Comparison of ENCODE assay signal across 8 cellular contexts in the genomic region with DNA sequence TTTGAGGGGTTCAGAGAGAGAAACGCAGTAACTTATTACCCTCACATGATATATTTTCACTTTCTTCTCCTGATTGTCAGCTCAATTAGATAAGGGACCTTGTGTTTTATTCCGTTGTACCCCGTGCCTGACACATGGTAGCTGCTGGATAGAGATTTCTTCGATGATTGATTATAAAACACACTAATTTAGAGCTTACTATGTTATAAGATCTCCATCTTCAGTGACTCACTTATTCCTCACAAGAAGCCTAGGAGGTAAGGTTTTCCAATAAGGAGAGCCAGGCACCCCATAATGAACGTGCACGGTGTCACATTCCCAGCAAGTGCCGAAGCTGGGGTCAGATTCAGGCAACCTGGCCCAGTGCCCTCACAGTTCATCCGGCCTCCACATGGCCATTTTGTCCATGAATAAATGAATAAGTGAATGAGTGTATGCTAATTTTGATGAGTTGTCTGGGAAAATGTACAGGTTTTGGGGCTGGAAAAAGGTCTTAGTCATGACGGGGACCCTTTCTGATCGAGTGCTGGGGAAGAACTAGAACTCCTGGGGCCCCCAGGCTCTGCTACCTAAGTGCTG.
DNase-seq lines count a peak whose midpoint lies in the region; ATAC-seq and TF ChIP-seq lines count a peak whose summit lies in the region.

No MANE protein-coding gene starts in this region.

- no peak for TF ChIP-seq CTCF in GM12864 (IDR thresholded peaks at IDR 0.05; ENCODE audit: low read depth, low read length, missing control alignments)
- no peak for TF ChIP-seq CTCF in Panc1 (IDR thresholded peaks at IDR 0.05)
- no peak for TF ChIP-seq CTCF in osteoblast (IDR thresholded peaks at IDR 0.05; ENCODE audit: extremely low read depth, low read depth, low read length)

- no peak for DNase-seq in GM12864 (ENCODE audit: low read depth)
- DNase-seq in Panc1 (ENCODE audit: low read depth, low spot score) = no peak
- no peak for DNase-seq in epithelial cell of prostate (ENCODE audit: low read depth, low spot score)
- peak; percentile 75 for DNase-seq in osteoblast (ENCODE audit: insufficient read length, low spot score, missing footprints)
- no peak for DNase-seq in NCI-H2171 treated with DMSO at 0.1 percent for 48 hours (lab: John Stamatoyannopoulos, UW)
- no peak for DNase-seq in globus pallidus (ENCODE audit: low spot score)

- no TSS peak for BruUV-seq in Panc1 (replicated peaks; lab: Mats Ljungman, UMichigan)

- intact Hi-C loops in Panc1 (cut with micrococcal nuclease; ENCODE audit: unreplicated experiment) = loop anchor here (5.0 kb wide), 1 partner anchor 821 kb away; no protein-coding TSS in a partner anchor

- H3K4me1 ChIP-seq in Panc1 (ENCODE audit: control insufficient read depth, insufficient read depth, low read length) (peaks cover 11% of the 10 kb centered on the region), osteoblast (ENCODE audit: insufficient read depth, low read length) (peaks cover 11% of the 10 kb centered on the region)

- CTCF ChIA-PET in Panc1 (lab: Charles Lee) = interaction anchor here (0.6 to 1.0 kb wide), 8 partner anchors 9 to 960 kb away, joined by 3 to 7 read pairs (median 6); no protein-coding TSS in a partner anchor

- no peaks in the 10 kb centered on the region for H3K79me2 ChIP-seq in osteoblast (ENCODE audit: insufficient read depth, low read length)

- POLR2A ChIA-PET in Panc1 (lab: Charles Lee) = interaction anchor here (0.6 kb wide), 1 partner anchor 1211 kb away, joined by 5 read pairs; no protein-coding TSS in a partner anchor

- in situ Hi-C loops in Panc1 (cut with HindIII; ENCODE audit: low pct_unique_long_range_greater_than_20kb, low sequenced_read_pairs) = no loop called here

- no peaks in the 10 kb centered on the region for H4K20me1 ChIP-seq in osteoblast (ENCODE audit: insufficient read depth, low read length)

- H3K27me3 ChIP-seq in Panc1 (ENCODE audit: control insufficient read depth, insufficient read depth, low read length) (peaks cover 23% of the 10 kb centered on the region), osteoblast (ENCODE audit: insufficient read depth, low read length) (peaks cover 13% of the 10 kb centered on the region)

- H3K9me3 ChIP-seq in Panc1 (ENCODE audit: control insufficient read depth, insufficient read depth, low read depth, low read length) = no peaks in the 10 kb centered on the region
- no peaks in the 10 kb centered on the region for H3K9me3 ChIP-seq in osteoblast (ENCODE audit: low read depth, low read length)

- peak overlapping the region; percentile 59 for H3K4me3 ChIP-seq in GM12864 (ENCODE audit: low read depth, low read length)
- H3K4me3 ChIP-seq in Panc1 (ENCODE audit: low read depth in 2 of 2, low read length in 2 of 2) = peak overlapping the region; percentile 58 to 71
- H3K4me3 ChIP-seq in osteoblast (ENCODE audit: insufficient read depth, low read length) = peak overlapping the region; percentile 85

- H3K4me2 ChIP-seq in osteoblast (ENCODE audit: insufficient read depth, low read length) = peak overlapping the region; percentile 98

- H3K27ac ChIP-seq in Panc1 (ENCODE audit: low read length) (peak overlapping the region; percentile 68), epithelial cell of prostate (peak overlapping the region; percentile 43), osteoblast (ENCODE audit: low read depth, low read length) (peak overlapping the region; percentile 44)

- no peak; the same call in 1 of the 2 replicates for ATAC-seq in Panc1
- ATAC-seq in GM18520 (IDR thresholded peaks at IDR 0.05; ENCODE audit: unreplicated experiment) = no peak
- no peak for ATAC-seq in HG02870 (IDR thresholded peaks at IDR 0.05; ENCODE audit: unreplicated experiment)

- H3K36me3 ChIP-seq in Panc1 (ENCODE audit: control insufficient read depth, insufficient read depth, low read length) (no peaks in the 10 kb centered on the region; the same call in 1 of the 2 replicates), osteoblast (ENCODE audit: insufficient read depth, low read length) (no peaks in the 10 kb centered on the region)

- H2AFZ ChIP-seq in osteoblast (ENCODE audit: low read length) = peak overlapping the region; percentile 94
